ENCODE assay signal across 8 cellular contexts in the genomic region with DNA sequence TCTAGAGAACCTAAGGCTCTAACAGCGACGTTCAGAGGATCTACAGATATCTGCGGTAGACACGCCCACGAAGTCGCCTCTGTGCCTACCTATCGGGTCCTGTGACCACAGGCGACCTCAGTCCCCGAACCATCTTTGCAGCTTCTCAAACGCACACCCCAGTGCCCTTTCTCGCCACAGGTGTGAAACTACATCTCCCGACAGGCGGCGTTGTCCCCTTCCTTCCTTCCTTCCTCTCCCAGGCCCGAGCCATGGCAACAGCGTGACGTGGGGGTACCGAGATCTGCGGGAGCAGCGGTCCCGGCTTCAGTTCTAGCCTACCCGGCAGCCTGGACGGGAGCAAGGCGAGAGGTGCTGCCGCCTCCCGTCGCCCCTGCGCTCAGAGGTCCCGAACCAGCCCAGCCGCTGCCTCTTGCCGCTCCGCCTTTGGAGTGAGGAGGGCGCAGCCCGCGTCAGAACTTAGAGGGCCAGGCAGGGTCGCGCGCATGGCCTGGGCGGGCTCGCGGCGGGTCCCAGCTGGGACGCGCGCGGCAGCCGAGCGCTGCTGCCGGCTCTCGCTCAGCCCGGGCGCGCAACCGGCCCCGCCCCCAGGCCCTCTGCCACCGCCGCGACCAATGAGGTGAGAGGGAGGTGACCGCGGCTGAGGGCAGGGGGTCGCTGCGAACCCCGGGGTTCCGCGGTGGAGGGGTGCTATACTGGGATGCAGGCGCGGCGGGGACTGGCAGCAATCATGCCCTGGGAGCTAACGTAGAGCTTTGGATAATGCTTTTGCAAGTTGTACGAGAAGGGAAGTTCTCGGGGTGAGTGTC. TPM values are rescaled to one million over a fixed set of nuclear protein-coding genes. Genes with fewer than 3 reads are reported as not detected.
A peak's percentile ranks its signal among the peaks of the same experiment; 100 is the strongest.
DNase-seq lines count a peak whose midpoint lies in the region; TF ChIP-seq lines count a peak whose summit lies in the region.

A gene (plus strand): TSS at position 309 of the 809 bp plus-strand sequence. CDS start 177 bp downstream, at position 486.

- H3K4me3 ChIP-seq in H7 (ENCODE audit: insufficient read depth, low read depth, low read length): peak within 1 kb of the TSS; percentile 90
- H3K4me3 ChIP-seq in foreskin fibroblast (ENCODE audit: low read depth in 1 of 2, low read length in 2 of 2): peak within 1 kb of the TSS; percentile 72 to 80
- peak within 1 kb of the TSS; percentile 56 to 86 for H3K4me3 ChIP-seq in stomach smooth muscle (ENCODE audit: low read length in 2 of 2)

- TF ChIP-seq CTCF in foreskin fibroblast (IDR thresholded peaks at IDR 0.05; ENCODE audit: low read depth, low read length): peak; percentile 74
- peak; percentile 72 for TF ChIP-seq CTCF in neural crest cell (conservative IDR thresholded peaks at IDR 0.05)

- no peaks in the 10 kb centered on the region for H3K27me3 Mint-ChIP-seq in neural crest cell (ENCODE audit: low read depth)

- H3K27ac Mint-ChIP-seq in neural crest cell (ENCODE audit: unreplicated experiment): peak within 1 kb of the TSS; percentile 98

- H3K36me3 Mint-ChIP-seq in neural crest cell (ENCODE audit: low read depth): peaks cover 9% of the 10 kb centered on the region

- peaks cover 16% of the 10 kb centered on the region for H3K4me1 Mint-ChIP-seq in neural crest cell

- peaks cover 19% of the 10 kb centered on the region for H3K4me1 ChIP-seq in stomach smooth muscle (ENCODE audit: control insufficient read depth, insufficient read depth, low read length)

- H3K9me3 ChIP-seq in stomach smooth muscle (ENCODE audit: control insufficient read depth in 2 of 2, low read length in 2 of 2): no peaks in the 10 kb centered on the region

- H3K9ac ChIP-seq in stomach smooth muscle (ENCODE audit: low read length in 2 of 2): peak within 1 kb of the TSS; percentile 65 to 91

- DNase-seq in GDM1 (lab: John Stamatoyannopoulos, UW) (peak; percentile 79), H7 (peak; percentile 99), M059J (ENCODE audit: low read depth) (peak; percentile 86), SHP77 treated with DMSO at 0.1 percent for 48 hours (lab: John Stamatoyannopoulos, UW) (peak; percentile 71), activated gamma-delta T cell treated with Interleukin-2 at 50 U/mL for 16 hours (peak; percentile 88), foreskin fibroblast (peak; percentile 77 to 92), neural crest cell (ENCODE audit: low read depth, low spot score) (peak; percentile 87)

- no peaks in the 10 kb centered on the region for H3K9me3 Mint-ChIP-seq in neural crest cell

- no peaks in the 10 kb centered on the region for H3K27me3 ChIP-seq in H7 (ENCODE audit: control insufficient read depth, insufficient read depth, low read length)
- H3K27me3 ChIP-seq in stomach smooth muscle (ENCODE audit: control insufficient read depth in 1 of 2, insufficient read depth in 2 of 2, low read length in 2 of 2): no peaks in the 10 kb centered on the region

- H3K36me3 ChIP-seq in H7 (replicated peaks; ENCODE audit: control insufficient read depth, insufficient read depth, low read length) (peaks cover 2% of the 10 kb centered on the region), stomach smooth muscle (ENCODE audit: control insufficient read depth in 2 of 2, insufficient read depth in 2 of 2, low read length in 2 of 2) (peaks cover 12 to 14% of the 10 kb centered on the region in 2 donors)

- peak within 1 kb of the TSS; percentile 92 for H3K27ac ChIP-seq in stomach smooth muscle (ENCODE audit: low read length)

- H3K4me3 Mint-ChIP-seq in neural crest cell: peak within 1 kb of the TSS; percentile 92

RNA-seq across cellular contexts. Expression of the gene that starts here (rescaled TPM):
- 15.5 and 21.2 TPM in 2 replicates for total RNA-seq in H7 (2014; rRNA removed; shearing (Covaris generic))
- total RNA-seq in M059J (2014; rRNA removed; shearing (Covaris generic)): 15.4 and 17.1 TPM in 2 replicates
- 23.2 and 23.3 TPM in 2 replicates for total RNA-seq in neural crest cell

Comparison
In these comparisons a context has a peak if more than half of its experiments do, and no peak if none do; other contexts are left out.
1. Peak in every context shown above with its lines: DNase-seq, H3K4me3 ChIP-seq and H3K27ac ChIP-seq.